10 cellular contexts compared by ENCODE assay signal in genomic region chr4:87031946-87032345, GRCh38.
A peak's percentile ranks its signal among the peaks of the same experiment; 100 is the strongest.
DNase-seq lines count a peak whose midpoint lies in the region; ATAC-seq and TF ChIP-seq lines count a peak whose summit lies in the region.
"Had no signal": no experiment of that assay in that cellular context is flagged by ENCODE, and none has a peak within 500 bp of the region (broad histone marks: within the 10 kb centered on the region; RNA-seq: fewer than 3 reads in every experiment).

No MANE protein-coding gene starts in this region.

- H3K4me3 ChIP-seq in cardiac muscle cell = no peak overlapping the region
- H3K4me3 ChIP-seq in ovary = peak overlapping the region; percentile 7
- H3K4me3 ChIP-seq in upper lobe of right lung = no peak overlapping the region

- TF ChIP-seq CTCF in cardiac muscle cell (IDR thresholded peaks at IDR 0.05; ENCODE audit: low read depth, low read length) (no peak), ovary (IDR thresholded peaks at IDR 0.05) (no peak), upper lobe of right lung (IDR thresholded peaks at IDR 0.05) (no peak)

- no peak for TF ChIP-seq POLR2A in ovary (IDR thresholded peaks at IDR 0.05)

- peak in 1 of 2 donors; percentile 42 for DNase-seq in cardiac muscle cell (ENCODE audit: low read depth in 1 of 2, low spot score in 1 of 2)
- no peak for DNase-seq in Right ventricle myocardium superior
- peak; percentile 52 for DNase-seq in foreskin melanocyte
- DNase-seq in ovary = no peak
- DNase-seq in upper lobe of right lung = no peak
- no peak for DNase-seq in DMS 273 treated with DMSO at 0.1 percent for 48 hours (lab: John Stamatoyannopoulos, UW)
- no peak for DNase-seq in NCI-H1694 treated with DMSO at 0.1 percent for 48 hours (lab: John Stamatoyannopoulos, UW)
- DNase-seq: DMS53, SHP77 treated with DMSO at 0.1 percent for 48 hours had no signal

- no peaks in the 10 kb centered on the region for H3K9me3 ChIP-seq in cardiac muscle cell (ENCODE audit: low read depth)
- no peaks in the 10 kb centered on the region for H3K9me3 ChIP-seq in ovary
- H3K9me3 ChIP-seq in upper lobe of right lung = no peaks in the 10 kb centered on the region

- TF ChIP-seq EP300 in ovary (IDR thresholded peaks at IDR 0.05) = no peak

- ATAC-seq in Right ventricle myocardium superior (ENCODE audit: poor library complexity) (no peak), upper lobe of right lung (no peak), HG03039 (IDR thresholded peaks at IDR 0.05; ENCODE audit: unreplicated experiment) (no peak)

- H3K27ac ChIP-seq in cardiac muscle cell = peak overlapping the region; percentile 72
- H3K27ac ChIP-seq in ovary = peak overlapping the region; percentile 23 to 70
- peak overlapping the region; percentile 27 for H3K27ac ChIP-seq in upper lobe of right lung

- intact Hi-C loops in Right ventricle myocardium superior (cut with DNase I) = no loop called here
- intact Hi-C loops in ovary (cut with DNase I) = no loop called here
- intact Hi-C loops in upper lobe of right lung (cut with DNase I) = no loop called here

- no peaks in the 10 kb centered on the region for H3K36me3 ChIP-seq in cardiac muscle cell
- no peaks in the 10 kb centered on the region for H3K36me3 ChIP-seq in ovary
- H3K36me3 ChIP-seq in upper lobe of right lung = no peaks in the 10 kb centered on the region

- H3K4me1 ChIP-seq in cardiac muscle cell (ENCODE audit: low read depth) = peaks cover 78% of the 10 kb centered on the region
- H3K4me1 ChIP-seq in ovary (ENCODE audit: insufficient read depth) = peaks cover 40% of the 10 kb centered on the region
- H3K4me1 ChIP-seq in upper lobe of right lung = peaks cover 84% of the 10 kb centered on the region

- no peaks in the 10 kb centered on the region for H3K27me3 ChIP-seq in cardiac muscle cell
- H3K27me3 ChIP-seq in ovary = no peaks in the 10 kb centered on the region
- no peaks in the 10 kb centered on the region for H3K27me3 ChIP-seq in upper lobe of right lung

- WGBS in ovary, 3 donors = 0 to 6% (median 1%) methylated on average over 2 of the region's 2 CpGs
